Comparison of ENCODE assay signal across 1 cellular context in genomic region chr4:33996075-33996718, GRCh38.
TF ChIP-seq lines count a peak whose summit lies in the region.

No MANE protein-coding gene starts in this region.

TF ChIP-seq in WTC11, 78 proteins besides CTCF, POLR2A, EP300 and RAD21 (continued from another document):
- no peak for TF ChIP-seq AFF4 (CRISPR knock-in tag; IDR thresholded peaks at IDR 0.05; ENCODE audit: borderline replicate concordance)
- TF ChIP-seq, protein P1, sequence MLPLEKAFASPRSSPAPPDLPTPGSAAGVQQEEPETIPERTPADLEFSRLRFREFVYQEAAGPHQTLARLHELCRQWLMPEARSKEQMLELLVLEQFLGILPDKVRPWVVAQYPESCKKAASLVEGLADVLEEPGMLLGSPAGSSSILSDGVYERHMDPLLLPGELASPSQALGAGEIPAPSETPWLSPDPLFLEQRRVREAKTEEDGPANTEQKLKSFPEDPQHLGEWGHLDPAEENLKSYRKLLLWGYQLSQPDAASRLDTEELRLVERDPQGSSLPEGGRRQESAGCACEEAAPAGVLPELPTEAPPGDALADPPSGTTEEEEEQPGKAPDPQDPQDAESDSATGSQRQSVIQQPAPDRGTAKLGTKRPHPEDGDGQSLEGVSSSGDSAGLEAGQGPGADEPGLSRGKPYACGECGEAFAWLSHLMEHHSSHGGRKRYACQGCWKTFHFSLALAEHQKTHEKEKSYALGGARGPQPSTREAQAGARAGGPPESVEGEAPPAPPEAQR (CRISPR knock-in tag; IDR thresholded peaks at IDR 0.05): no peak
